In the genomic region with DNA sequence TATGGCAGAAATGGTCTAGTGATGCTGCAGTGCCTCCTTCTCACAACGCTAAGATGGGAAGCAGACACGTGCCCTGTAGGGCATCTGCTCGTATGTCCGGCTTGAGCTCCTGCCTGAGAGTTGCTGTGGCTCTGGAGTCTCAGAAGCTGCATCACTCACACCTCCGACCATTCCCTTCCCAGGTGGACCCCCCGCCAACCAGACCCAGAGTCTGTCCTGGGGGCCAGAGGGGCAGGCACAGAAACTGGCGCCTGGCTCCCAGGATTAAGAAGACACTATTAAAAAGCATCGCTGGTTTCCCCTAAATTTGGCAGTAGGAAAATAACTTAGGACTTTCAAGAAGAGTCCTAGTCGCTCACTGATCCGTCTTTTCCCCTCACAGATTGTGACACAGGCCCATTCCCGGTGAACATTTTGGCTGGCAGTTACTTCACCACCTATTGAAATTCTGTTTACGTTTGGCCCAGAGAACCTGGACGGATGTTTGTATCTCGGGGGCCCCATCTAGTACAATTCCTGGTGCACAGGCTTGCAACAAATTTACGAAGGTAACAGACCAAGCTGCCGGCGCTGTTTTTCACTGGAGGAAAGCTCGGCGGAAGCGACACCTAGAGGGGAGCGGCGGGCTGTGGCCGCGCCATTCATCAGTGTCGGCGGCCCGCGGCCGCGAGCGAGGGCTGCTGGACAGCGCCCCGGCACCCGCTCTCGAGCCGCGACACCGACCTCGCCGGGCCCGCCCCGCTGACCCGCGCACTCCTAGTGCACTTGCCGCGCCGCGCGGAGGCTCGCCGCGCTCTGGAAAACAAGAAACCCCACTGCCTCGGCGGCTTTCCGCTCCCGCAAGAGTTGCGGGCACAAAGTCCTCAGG, we compare ENCODE assay signal across 8 cellular contexts. TPM values are rescaled to one million over a fixed set of nuclear protein-coding genes. Genes with fewer than 3 reads are reported as not detected.
DNase-seq lines count a peak whose midpoint lies in the region; ATAC-seq, FAIRE-seq and TF ChIP-seq lines count a peak whose summit lies in the region.

No MANE protein-coding gene starts in this region.

- no peak overlapping the region for H3K9ac ChIP-seq in kidney (ENCODE audit: low read length in 2 of 2)

- no peaks in the 10 kb centered on the region for H3K36me3 ChIP-seq in HAP-1 (replicated peaks)
- H3K36me3 ChIP-seq in kidney (ENCODE audit: control insufficient read depth in 1 of 2, insufficient read depth in 2 of 2, low read length in 2 of 2): no peaks in the 10 kb centered on the region

- WGBS in lower leg skin, 2 donors: 15 to 43% methylated on average over 14 to 38 of the region's 57 CpGs

- intact Hi-C loops in kidney (cut with DNase I): no loop called here
- intact Hi-C loops in lower leg skin (cut with DNase I; ENCODE audit: low total_unique reads): loop anchor here (10.0 kb wide), 1 partner anchor 916 kb away; no protein-coding TSS in a partner anchor

- in situ Hi-C loops in HAP-1 (cut with MboI; ENCODE audit: low sequenced_read_pairs): no loop called here

- peak; percentile 55 for TF ChIP-seq CTCF in kidney (IDR thresholded peaks at IDR 0.05; ENCODE audit: borderline replicate concordance, extremely low read depth, insufficient read depth)
- TF ChIP-seq CTCF in lower leg skin (IDR thresholded peaks at IDR 0.05): no peak

- H3K4me1 ChIP-seq in HAP-1 (0 out of 2 replicates have a peak, but pooled peaks cover 4% of the 10 kb centered on the region), kidney (ENCODE audit: control insufficient read depth in 1 of 2, insufficient read depth in 1 of 2, low read depth in 1 of 2, low read length in 2 of 2) (peaks cover 0 to 13% of the 10 kb centered on the region in 2 donors)

- DNase-seq in CD1c-positive myeloid dendritic cell (ENCODE audit: extremely low spot score) (peak; percentile 12), HAP-1 (ENCODE audit: low spot score in 2 of 2) (peak; percentile 48 to 77), RPMI8226 (peak; percentile 86), cerebellar cortex (ENCODE audit: low spot score) (peak; percentile 71), kidney (peak; percentile 84), lower leg skin (ENCODE audit: low spot score in 2 of 2) (no peak)
- peak; percentile 33 to 43 for DNase-seq in stimulated activated CD4-positive, alpha-beta T cell treated with anti-CD3 and anti-CD28 coated beads, Interleukin-2, amount 100 ng/mL, for 48 hours

- TF ChIP-seq POLR2A in lower leg skin (IDR thresholded peaks at IDR 0.05): no peak

- FAIRE-seq in kidney (lab: Jason Lieb, UNC): no peak

- peak overlapping the region; percentile 11 for H3K4me3 ChIP-seq in HAP-1
- H3K4me3 ChIP-seq in kidney (ENCODE audit: low read length in 2 of 2): peak overlapping the region in 1 of 2 donors; percentile 42
- H3K4me3 ChIP-seq in lower leg skin (ENCODE audit: low read depth, poor library complexity, severe bottlenecking): no peak overlapping the region

- H3K27ac ChIP-seq in kidney (ENCODE audit: low read depth in 2 of 2, low read length in 2 of 2): no peak overlapping the region

- H3K9me3 ChIP-seq in HAP-1: no peaks in the 10 kb centered on the region
- H3K9me3 ChIP-seq in kidney (ENCODE audit: control insufficient read depth in 1 of 2, low read length in 2 of 2): no peaks in the 10 kb centered on the region

- H3K27me3 ChIP-seq in HAP-1 (ENCODE audit: low read depth): peaks cover 28% of the 10 kb centered on the region

- no peak for ATAC-seq in HG03039 (IDR thresholded peaks at IDR 0.05; ENCODE audit: unreplicated experiment)

RNA-seq across cellular contexts. Expression of gene FSTL4, which starts 1.6 kb away (rescaled TPM):
- total RNA-seq in kidney: 0.09 TPM
- polyA plus RNA-seq in kidney (ENCODE audit: insufficient read depth, low read depth, low replicate concordance): 4.0 TPM
- total RNA-seq in lower leg skin: 1 to 10 TPM; 5.1 to 8.3 (median 6.0) TPM

Comparison
In these comparisons a context has a peak if more than half of its experiments do, and no peak if none do; other contexts are left out.
1. DNase-seq: peak in CD1c-positive myeloid dendritic cell (single experiment), HAP-1 (2 of 2), RPMI8226 (single experiment), cerebellar cortex (single experiment), kidney (single experiment) and stimulated activated CD4-positive, alpha-beta T cell treated with anti-CD3 and anti-CD28 coated beads, Interleukin-2, amount 100 ng/mL, for 48 hours (2 of 2); none in lower leg skin (0 of 2).